ENCODE assay signal across 11 cellular contexts in the genomic region with DNA sequence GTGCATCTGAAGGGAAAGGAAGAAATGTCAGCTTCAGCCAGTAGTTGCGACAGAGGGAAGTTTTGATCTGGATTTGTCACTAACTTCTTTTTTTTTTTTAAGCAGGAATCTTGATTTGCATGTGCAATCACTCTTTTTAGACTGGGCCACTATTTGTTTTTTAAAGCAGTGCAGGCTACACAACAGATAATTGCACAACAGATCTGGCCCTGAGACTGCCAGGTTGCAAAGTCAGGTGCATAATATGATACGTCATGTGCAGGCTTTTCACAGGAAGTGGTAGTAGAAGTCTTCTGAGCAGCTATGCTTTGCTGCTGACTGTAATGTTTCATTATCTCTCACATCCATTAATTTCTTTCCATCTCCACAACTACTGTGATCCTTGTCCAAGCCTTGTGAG. TPM values are rescaled to one million over a fixed set of nuclear protein-coding genes. Genes with fewer than 3 reads are reported as not detected.
A peak's percentile ranks its signal among the peaks of the same experiment; 100 is the strongest.
DNase-seq lines count a peak whose midpoint lies in the region; ATAC-seq, FAIRE-seq and TF ChIP-seq lines count a peak whose summit lies in the region.
"Had no signal": no experiment of that assay in that cellular context is flagged by ENCODE, and none has a peak within 500 bp of the region (broad histone marks: within the 10 kb centered on the region; RNA-seq: fewer than 3 reads in every experiment).

No MANE protein-coding gene starts in this region.

- peak overlapping the region; percentile 77 for H3K27ac Mint-ChIP-seq in T-helper 1 cell treated with Interleukin-12 subunit alpha and Interleukin-12 subunit beta and Interleukin-4 antibody, amounts not matched to agents 30 μg/mL and 1 μg/mL, for 36 hours

- H3K27me3 ChIP-seq in liver (ENCODE audit: control insufficient read depth in 4 of 4, insufficient read depth in 4 of 4, low read length in 3 of 4), result no peaks in the 10 kb centered on the region

- WGBS in liver, result 20% methylated on average over 2 of the region's 2 CpGs

- peak; percentile 27 to 61 for TF ChIP-seq RAD21 in liver (IDR thresholded peaks at IDR 0.05)

- H3K27ac ChIP-seq in liver (ENCODE audit: low read depth in 1 of 2, low read length in 2 of 2), result peak overlapping the region; percentile 52 to 81
- H3K27ac ChIP-seq: epithelial cell of prostate had no signal

- ATAC-seq in GM21786 (IDR thresholded peaks at IDR 0.05; ENCODE audit: unreplicated experiment) (peak; percentile 59), GM21423 (IDR thresholded peaks at IDR 0.05; ENCODE audit: unreplicated experiment) (no peak), GM18511 (IDR thresholded peaks at IDR 0.05; ENCODE audit: unreplicated experiment) (no peak)

- peaks cover 8% of the 10 kb centered on the region for H3K36me3 Mint-ChIP-seq in T-helper 1 cell treated with Interleukin-12 subunit alpha and Interleukin-12 subunit beta and Interleukin-4 antibody, amounts not matched to agents 30 μg/mL and 1 μg/mL, for 36 hours (ENCODE audit: low read depth)

- no peaks in the 10 kb centered on the region for H3K27me3 Mint-ChIP-seq in T-helper 1 cell treated with Interleukin-12 subunit alpha and Interleukin-12 subunit beta and Interleukin-4 antibody, amounts not matched to agents 30 μg/mL and 1 μg/mL, for 36 hours (ENCODE audit: low read depth)

- no peak overlapping the region for H3K4me3 ChIP-seq in liver (ENCODE audit: low read depth in 1 of 3, low read length in 3 of 3)

- H3K4me1 Mint-ChIP-seq in T-helper 1 cell treated with Interleukin-12 subunit alpha and Interleukin-12 subunit beta and Interleukin-4 antibody, amounts not matched to agents 30 μg/mL and 1 μg/mL, for 36 hours (ENCODE audit: low read depth), result peaks cover 14% of the 10 kb centered on the region

- no peaks in the 10 kb centered on the region for H3K9me3 Mint-ChIP-seq in T-helper 1 cell treated with Interleukin-12 subunit alpha and Interleukin-12 subunit beta and Interleukin-4 antibody, amounts not matched to agents 30 μg/mL and 1 μg/mL, for 36 hours

- FAIRE-seq in GM12891 (lab: Jason Lieb, UNC), result peak; percentile 41
- FAIRE-seq: keratinocyte had no signal

- peaks cover 0 to 5% (median 2%) of the 10 kb centered on the region in 4 donors for H3K36me3 ChIP-seq in liver (ENCODE audit: control insufficient read depth in 4 of 4, insufficient read depth in 3 of 4, low read depth in 1 of 4, low read length in 3 of 4)

- no peaks in the 10 kb centered on the region for H3K9me3 ChIP-seq in liver (ENCODE audit: control insufficient read depth in 4 of 4, low read length in 3 of 4)

- no peak for TF ChIP-seq POLR2A in GM12891 (IDR thresholded peaks at IDR 0.05; ENCODE audit: low read depth, low read length)

- no peak overlapping the region for H3K9ac ChIP-seq in liver (ENCODE audit: low read depth in 1 of 2, low read length in 2 of 2)

- H3K4me1 ChIP-seq in liver (ENCODE audit: control insufficient read depth in 4 of 4, insufficient read depth in 4 of 4, low read length in 3 of 4), result peaks cover 5 to 14% (median 14%) of the 10 kb centered on the region in 4 donors

- H3K4me3 Mint-ChIP-seq in T-helper 1 cell treated with Interleukin-12 subunit alpha and Interleukin-12 subunit beta and Interleukin-4 antibody, amounts not matched to agents 30 μg/mL and 1 μg/mL, for 36 hours, result no peak overlapping the region

- no peak for DNase-seq in GM12891 (ENCODE audit: insufficient read length, low spot score)
- DNase-seq in NCI-H524 (lab: John Stamatoyannopoulos, UW), result no peak
- DNase-seq: activated gamma-delta T cell treated with Interleukin-2 at 50 U/mL for 16 hours, SW 1271 had no signal

- TF ChIP-seq CTCF in liver (IDR thresholded peaks at IDR 0.05; ENCODE audit: low read depth, low read length, missing input control), result no peak

TF ChIP-seq in GM12891, 5 proteins besides CTCF, POLR2A, EP300 and RAD21:
- 0 out of 2 replicates have a peak, but pooled peaks have one; percentile 9 for TF ChIP-seq SPI1 (IDR thresholded peaks at IDR 0.05; ENCODE audit: low read depth, low read length)
- TF ChIP-seq POU2F2 (IDR thresholded peaks at IDR 0.05; ENCODE audit: low read depth, low read length), result no peak

TF ChIP-seq in liver, 16 proteins besides CTCF, POLR2A, EP300 and RAD21:
- TF ChIP-seq TAF1 (conservative IDR thresholded peaks at IDR 0.05) (no peak), NR2F2 (IDR thresholded peaks at IDR 0.05) (no peak), FOXA2 (IDR thresholded peaks at IDR 0.05) (peak; percentile 28), HNF4G (IDR thresholded peaks at IDR 0.05) (no peak), YY1 (IDR thresholded peaks at IDR 0.05) (peak; percentile 70), GABPA (IDR thresholded peaks at IDR 0.05 in 1 of 2, conservative IDR thresholded peaks at IDR 0.05 in 1 of 2) (peak; percentile 38 to 81), FOXA1 (IDR thresholded peaks at IDR 0.05) (no peak), HNF4A (conservative IDR thresholded peaks at IDR 0.05) (peak; percentile 44 to 76), EGR1 (IDR thresholded peaks at IDR 0.05; ENCODE audit: low read depth in 2 of 2) (peak in 1 of 2 donors; percentile 54), RXRA (IDR thresholded peaks at IDR 0.05) (peak; percentile 24 to 88), SP1 (IDR thresholded peaks at IDR 0.05) (peak; percentile 62), JUND (IDR thresholded peaks at IDR 0.05) (peak in 1 of 2 donors; percentile 84)
- TF ChIP-seq, protein P1, sequence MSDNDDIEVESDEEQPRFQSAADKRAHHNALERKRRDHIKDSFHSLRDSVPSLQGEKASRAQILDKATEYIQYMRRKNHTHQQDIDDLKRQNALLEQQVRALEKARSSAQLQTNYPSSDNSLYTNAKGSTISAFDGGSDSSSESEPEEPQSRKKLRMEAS (IDR thresholded peaks at IDR 0.05), result peak; percentile 81
- TF ChIP-seq, protein P2, sequence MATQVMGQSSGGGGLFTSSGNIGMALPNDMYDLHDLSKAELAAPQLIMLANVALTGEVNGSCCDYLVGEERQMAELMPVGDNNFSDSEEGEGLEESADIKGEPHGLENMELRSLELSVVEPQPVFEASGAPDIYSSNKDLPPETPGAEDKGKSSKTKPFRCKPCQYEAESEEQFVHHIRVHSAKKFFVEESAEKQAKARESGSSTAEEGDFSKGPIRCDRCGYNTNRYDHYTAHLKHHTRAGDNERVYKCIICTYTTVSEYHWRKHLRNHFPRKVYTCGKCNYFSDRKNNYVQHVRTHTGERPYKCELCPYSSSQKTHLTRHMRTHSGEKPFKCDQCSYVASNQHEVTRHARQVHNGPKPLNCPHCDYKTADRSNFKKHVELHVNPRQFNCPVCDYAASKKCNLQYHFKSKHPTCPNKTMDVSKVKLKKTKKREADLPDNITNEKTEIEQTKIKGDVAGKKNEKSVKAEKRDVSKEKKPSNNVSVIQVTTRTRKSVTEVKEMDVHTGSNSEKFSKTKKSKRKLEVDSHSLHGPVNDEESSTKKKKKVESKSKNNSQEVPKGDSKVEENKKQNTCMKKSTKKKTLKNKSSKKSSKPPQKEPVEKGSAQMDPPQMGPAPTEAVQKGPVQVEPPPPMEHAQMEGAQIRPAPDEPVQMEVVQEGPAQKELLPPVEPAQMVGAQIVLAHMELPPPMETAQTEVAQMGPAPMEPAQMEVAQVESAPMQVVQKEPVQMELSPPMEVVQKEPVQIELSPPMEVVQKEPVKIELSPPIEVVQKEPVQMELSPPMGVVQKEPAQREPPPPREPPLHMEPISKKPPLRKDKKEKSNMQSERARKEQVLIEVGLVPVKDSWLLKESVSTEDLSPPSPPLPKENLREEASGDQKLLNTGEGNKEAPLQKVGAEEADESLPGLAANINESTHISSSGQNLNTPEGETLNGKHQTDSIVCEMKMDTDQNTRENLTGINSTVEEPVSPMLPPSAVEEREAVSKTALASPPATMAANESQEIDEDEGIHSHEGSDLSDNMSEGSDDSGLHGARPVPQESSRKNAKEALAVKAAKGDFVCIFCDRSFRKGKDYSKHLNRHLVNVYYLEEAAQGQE (IDR thresholded peaks at IDR 0.05), result peak; percentile 68
- TF ChIP-seq, protein P3, sequence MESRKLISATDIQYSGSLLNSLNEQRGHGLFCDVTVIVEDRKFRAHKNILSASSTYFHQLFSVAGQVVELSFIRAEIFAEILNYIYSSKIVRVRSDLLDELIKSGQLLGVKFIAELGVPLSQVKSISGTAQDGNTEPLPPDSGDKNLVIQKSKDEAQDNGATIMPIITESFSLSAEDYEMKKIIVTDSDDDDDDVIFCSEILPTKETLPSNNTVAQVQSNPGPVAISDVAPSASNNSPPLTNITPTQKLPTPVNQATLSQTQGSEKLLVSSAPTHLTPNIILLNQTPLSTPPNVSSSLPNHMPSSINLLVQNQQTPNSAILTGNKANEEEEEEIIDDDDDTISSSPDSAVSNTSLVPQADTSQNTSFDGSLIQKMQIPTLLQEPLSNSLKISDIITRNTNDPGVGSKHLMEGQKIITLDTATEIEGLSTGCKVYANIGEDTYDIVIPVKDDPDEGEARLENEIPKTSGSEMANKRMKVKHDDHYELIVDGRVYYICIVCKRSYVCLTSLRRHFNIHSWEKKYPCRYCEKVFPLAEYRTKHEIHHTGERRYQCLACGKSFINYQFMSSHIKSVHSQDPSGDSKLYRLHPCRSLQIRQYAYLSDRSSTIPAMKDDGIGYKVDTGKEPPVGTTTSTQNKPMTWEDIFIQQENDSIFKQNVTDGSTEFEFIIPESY (IDR thresholded peaks at IDR 0.05), result peak; percentile 72
- TF ChIP-seq, protein P4, sequence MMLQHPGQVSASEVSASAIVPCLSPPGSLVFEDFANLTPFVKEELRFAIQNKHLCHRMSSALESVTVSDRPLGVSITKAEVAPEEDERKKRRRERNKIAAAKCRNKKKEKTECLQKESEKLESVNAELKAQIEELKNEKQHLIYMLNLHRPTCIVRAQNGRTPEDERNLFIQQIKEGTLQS (IDR thresholded peaks at IDR 0.05), result no peak

RNA-seq across cellular contexts. Expression of a gene that starts 13.5 kb away (rescaled TPM):
- 73.5 TPM for polyA plus RNA-seq in GM12891 (2012; ENCODE audit: low read depth, missing spikeins)
- total RNA-seq in liver, result 10 to 100 TPM; 13.9 to 17.3 TPM
- 10 to 100 TPM; 12.9 to 13.1 TPM for polyA plus RNA-seq in liver

RNA-seq across cellular contexts. Expression of a gene that starts 47.6 kb away (rescaled TPM):
- polyA plus RNA-seq in GM12891 (2012; ENCODE audit: low read depth, missing spikeins), result not detected
- not detected for total RNA-seq in liver
- polyA plus RNA-seq in liver, result not detected
